In genomic region chr6:30206152-30206551, GRCh38 we compare ENCODE assay signal across 15 cellular contexts. TPM values are rescaled to one million over a fixed set of nuclear protein-coding genes. Genes with fewer than 3 reads are reported as not detected.
A peak's percentile ranks its signal among the peaks of the same experiment; 100 is the strongest.
DNase-seq lines count a peak whose midpoint lies in the region; TF ChIP-seq lines count a peak whose summit lies in the region.
"Had no signal": no experiment of that assay in that cellular context is flagged by ENCODE, and none has a peak within 500 bp of the region (broad histone marks: within the 10 kb centered on the region; RNA-seq: fewer than 3 reads in every experiment).

No MANE protein-coding gene starts in this region.

- H3K36me3 ChIP-seq in BLaER1: peaks cover 19% of the 10 kb centered on the region; the same call in 1 of the 2 replicates
- H3K36me3 ChIP-seq in endodermal cell (ENCODE audit: control insufficient read depth, insufficient read depth, low read length): peaks cover 21% of the 10 kb centered on the region

- DNase-seq in LHCN-M2 (ENCODE audit: low read depth) (peak; percentile 59), endodermal cell (no peak), myocyte (ENCODE audit: low read depth) (peak; percentile 77), T1000 (lab: John Stamatoyannopoulos, UW) (no peak), DMS79 treated with DMSO at 0.1 percent for 48 hours (lab: John Stamatoyannopoulos, UW) (no peak), NCI-H1436 (lab: John Stamatoyannopoulos, UW) (no peak), amniotic stem cell (lab: John Stamatoyannopoulos, UW) (no peak)
- DNase-seq: activated naive CD8-positive, alpha-beta T cell treated with anti-CD3 and anti-CD28 coated beads, Interleukin-2, amount 50 U/mL, for 24 hours; CD8-positive, alpha-beta memory T cell; effector CD4-positive, alpha-beta T cell; stimulated activated CD4-positive, alpha-beta T cell treated with anti-CD3 and anti-CD28 coated beads, Interleukin-2, amount 100 ng/mL, for 48 hours; stimulated activated naive CD8-positive, alpha-beta T cell treated with anti-CD3 and anti-CD28 coated beads, Interleukin-15, amount 100 ng/mL, for 72 hours had no signal

- H3K4me1 Mint-ChIP-seq in endodermal cell: peaks cover 60% of the 10 kb centered on the region

- H3K4me3 Mint-ChIP-seq in endodermal cell: peak overlapping the region; percentile 32
- H3K4me3 Mint-ChIP-seq: activated naive CD8-positive, alpha-beta T cell treated with anti-CD3 and anti-CD28 coated beads, Interleukin-2, amount 50 U/mL, for 24 hours; stimulated activated naive CD8-positive, alpha-beta T cell treated with anti-CD3 and anti-CD28 coated beads, Interleukin-15, amount 100 ng/mL, for 72 hours had no signal

- peaks cover 99% of the 10 kb centered on the region for H4K20me1 ChIP-seq in BLaER1

- H3K4me3 ChIP-seq in BLaER1 (no peak overlapping the region), endodermal cell (ENCODE audit: low read length) (peak overlapping the region; percentile 64)

- H3K9ac ChIP-seq in BLaER1: 0 out of 2 replicates have a peak overlapping the region, but pooled peaks have one; percentile 23
- no peak overlapping the region for H3K9ac ChIP-seq in endodermal cell (ENCODE audit: extremely low read depth, low read length, poor library complexity, severe bottlenecking)

- no peaks in the 10 kb centered on the region for H3K27me3 ChIP-seq in BLaER1
- H3K27me3 ChIP-seq in endodermal cell (ENCODE audit: control insufficient read depth, insufficient read depth, low read length, poor library complexity, severe bottlenecking): no peaks in the 10 kb centered on the region

- H3K27me3 Mint-ChIP-seq in endodermal cell (ENCODE audit: insufficient read depth): no peaks in the 10 kb centered on the region
- H3K27me3 Mint-ChIP-seq: activated naive CD8-positive, alpha-beta T cell treated with anti-CD3 and anti-CD28 coated beads, Interleukin-2, amount 50 U/mL, for 24 hours; CD8-positive, alpha-beta memory T cell; progenitor cell of endocrine pancreas; stimulated activated naive CD8-positive, alpha-beta T cell treated with anti-CD3 and anti-CD28 coated beads, Interleukin-15, amount 100 ng/mL, for 72 hours had no signal

- peak overlapping the region; percentile 88 for H3K27ac Mint-ChIP-seq in endodermal cell
- H3K27ac Mint-ChIP-seq: activated naive CD8-positive, alpha-beta T cell treated with anti-CD3 and anti-CD28 coated beads, Interleukin-2, amount 50 U/mL, for 24 hours; progenitor cell of endocrine pancreas had no signal

- peak; percentile 26 for TF ChIP-seq CTCF in endodermal cell (conservative IDR thresholded peaks at IDR 0.05)

- 78% methylated on average over 5 to 7 of the region's 7 CpGs for WGBS in endodermal cell (ENCODE audit: insufficient coverage in 1 of 2, insufficient read length in 1 of 2), 2 experiments

- H3K9me3 Mint-ChIP-seq in endodermal cell: no peaks in the 10 kb centered on the region
- H3K9me3 Mint-ChIP-seq: activated naive CD8-positive, alpha-beta T cell treated with anti-CD3 and anti-CD28 coated beads, Interleukin-2, amount 50 U/mL, for 24 hours; CD8-positive, alpha-beta memory T cell; stimulated activated naive CD8-positive, alpha-beta T cell treated with anti-CD3 and anti-CD28 coated beads, Interleukin-15, amount 100 ng/mL, for 72 hours had no signal

- H3K36me3 Mint-ChIP-seq in endodermal cell (ENCODE audit: low read depth): peaks cover 25% of the 10 kb centered on the region

- H3K9me3 ChIP-seq in BLaER1 (no peaks in the 10 kb centered on the region), endodermal cell (ENCODE audit: control insufficient read depth, low read length) (no peaks in the 10 kb centered on the region)

- H3K4me1 ChIP-seq in BLaER1 (peaks cover 68% of the 10 kb centered on the region), endodermal cell (ENCODE audit: control insufficient read depth, insufficient read depth, low read length) (peaks cover 33% of the 10 kb centered on the region)

- peak overlapping the region; percentile 87 for H3K4me2 ChIP-seq in BLaER1

- H3K27ac ChIP-seq in BLaER1: no peak overlapping the region
- no peak overlapping the region for H3K27ac ChIP-seq in endodermal cell (ENCODE audit: low read depth, low read length)

RNA-seq across cellular contexts. Expression of gene TRIM26, which starts 7.1 kb away (rescaled TPM):
- total RNA-seq in LHCN-M2 (2014; rRNA removed) (35.1 and 36.7 TPM in 2 replicates), endodermal cell (10 to 100 TPM; 29.3 to 35.3 TPM), myocyte (13.7 and 22.4 TPM in 2 replicates)
- 28.6 TPM for polyA plus RNA-seq in LHCN-M2 (2012)
- polyA plus RNA-seq in endodermal cell (2013, experiment 1 of 2): 22.2 TPM
- 21.4 TPM for polyA plus RNA-seq in endodermal cell (2013, experiment 2 of 2)
- polyA plus RNA-seq in myocyte (2012): 26.9 TPM

RNA-seq across cellular contexts. Expression of gene TRIM15, which starts 42.8 kb away (rescaled TPM):
- total RNA-seq in LHCN-M2 (2014; rRNA removed): not detected in 2 replicates
- not detected for polyA plus RNA-seq in LHCN-M2 (2012)
- not detected for total RNA-seq in endodermal cell
- polyA plus RNA-seq in endodermal cell (2013, experiment 1 of 2): not detected
- polyA plus RNA-seq in endodermal cell (2013, experiment 2 of 2): not detected
- not detected in 2 replicates for total RNA-seq in myocyte
- not detected for polyA plus RNA-seq in myocyte (2012)
- total RNA-seq: activated CD8-positive, alpha-beta memory T cell treated with anti-CD3 and anti-CD28 coated beads for 36 hours; CD8-positive, alpha-beta memory T cell; progenitor cell of endocrine pancreas had no signal
- polyA plus RNA-seq: CD8-positive, alpha-beta memory T cell had no signal

RNA-seq across cellular contexts. Expression of gene TRIM10, which starts 45.1 kb away (rescaled TPM):
- not detected in 2 replicates for total RNA-seq in LHCN-M2 (2014; rRNA removed)
- polyA plus RNA-seq in LHCN-M2 (2012): not detected
- not detected for total RNA-seq in endodermal cell
- not detected for polyA plus RNA-seq in endodermal cell (2013, experiment 1 of 2)
- polyA plus RNA-seq in endodermal cell (2013, experiment 2 of 2): not detected
- total RNA-seq in myocyte: not detected in 2 replicates
- not detected for polyA plus RNA-seq in myocyte (2012)
- total RNA-seq: activated CD8-positive, alpha-beta memory T cell treated with anti-CD3 and anti-CD28 coated beads for 36 hours; CD8-positive, alpha-beta memory T cell; progenitor cell of endocrine pancreas had no signal
- polyA plus RNA-seq: CD8-positive, alpha-beta memory T cell had no signal

Comparison
In these comparisons a context has a peak if more than half of its experiments do, and no peak if none do; other contexts are left out.
1. DNase-seq: peak in LHCN-M2 (single experiment) and myocyte (single experiment); none in endodermal cell (single experiment), T1000 (single experiment), DMS79 treated with DMSO at 0.1 percent for 48 hours (single experiment), NCI-H1436 (single experiment) and amniotic stem cell (single experiment).